Comparison of ENCODE assay signal across 10 cellular contexts in genomic region chr3:45110185-45110833, GRCh38. TPM values are rescaled to one million over a fixed set of nuclear protein-coding genes. Genes with fewer than 3 reads are reported as not detected.
DNase-seq lines count a peak whose midpoint lies in the region; ATAC-seq and TF ChIP-seq lines count a peak whose summit lies in the region.
"Had no signal": no experiment of that assay in that cellular context is flagged by ENCODE, and none has a peak within 500 bp of the region (broad histone marks: within the 10 kb centered on the region; RNA-seq: fewer than 3 reads in every experiment).

No MANE protein-coding gene starts in this region.

- H3K27ac ChIP-seq in BLaER1 (peak overlapping the region; percentile 64; the same call in 1 of the 2 replicates), HCT116 (ENCODE audit: low read depth, low read length) (no peak overlapping the region), foreskin keratinocyte (no peak overlapping the region)

- H3K79me2 ChIP-seq in HCT116 (ENCODE audit: insufficient read depth, low read length) = peaks cover 93% of the 10 kb centered on the region

- intact Hi-C loops in HCT116 (cut with micrococcal nuclease) = no loop called here

- H3K4me1 ChIP-seq in BLaER1 = peaks cover 36% of the 10 kb centered on the region
- H3K4me1 ChIP-seq in HCT116 (ENCODE audit: control insufficient read depth in 1 of 2, insufficient read depth in 2 of 2, low read length in 2 of 2) = peaks cover 26 to 58% of the 10 kb centered on the region in 2 experiments
- H3K4me1 ChIP-seq in foreskin keratinocyte = peaks cover 14% of the 10 kb centered on the region

- peak overlapping the region; percentile 60 for H3K4me2 ChIP-seq in BLaER1
- H3K4me2 ChIP-seq in HCT116 (ENCODE audit: low read length) = no peak overlapping the region

- H3K9ac ChIP-seq in BLaER1 (no peak overlapping the region), HCT116 (ENCODE audit: low read length) (no peak overlapping the region)

- no peaks in the 10 kb centered on the region for H3K9me2 ChIP-seq in HCT116 (ENCODE audit: insufficient read depth)

- ATAC-seq in HCT116 (no peak), HG03565 (IDR thresholded peaks at IDR 0.05; ENCODE audit: unreplicated experiment) (no peak), HG02763 (IDR thresholded peaks at IDR 0.05; ENCODE audit: unreplicated experiment) (no peak), foreskin keratinocyte (no peak)

- no peaks in the 10 kb centered on the region for H3K36me3 ChIP-seq in BLaER1
- H3K36me3 ChIP-seq in HCT116 (ENCODE audit: control insufficient read depth in 1 of 2, insufficient read depth in 2 of 2, low read length in 2 of 2) = peaks cover 43 to 74% of the 10 kb centered on the region in 2 experiments; a peak in 3 of 4 replicates

- CTCF ChIA-PET in HCT116 (lab: Charles Lee) = no interaction called here

- RAD21 ChIA-PET in HCT116 (lab: Charles Lee; ENCODE audit: low non-redundant PET in 1 of 2, low total read pairs in 2 of 2, uncharacterized antibody in 2 of 2, unreplicated experiment in 2 of 2) = no interaction called here

- no peak for DNase-seq in HCT116 (ENCODE audit: low read depth, low spot score)
- peak; percentile 8 for DNase-seq in globus pallidus (ENCODE audit: low spot score)
- DNase-seq in foreskin keratinocyte = no peak
- DNase-seq in inferior parietal cortex (ENCODE audit: extremely low spot score) = no peak
- DNase-seq: H9, occipital lobe had no signal

- H3K27me3 ChIP-seq in BLaER1 (no peaks in the 10 kb centered on the region), HCT116 (ENCODE audit: insufficient read depth, low read length) (no peaks in the 10 kb centered on the region), foreskin keratinocyte (no peaks in the 10 kb centered on the region)

- no peak for TF ChIP-seq POLR2A in HCT116 (IDR thresholded peaks at IDR 0.05; ENCODE audit: borderline replicate concordance, extremely low read depth, insufficient read depth, insufficient read length)

- POLR2A ChIA-PET in HCT116 (lab: Charles Lee) = no interaction called here

- H2AFZ ChIP-seq in HCT116 (ENCODE audit: low read depth, low read length, poor library complexity, severe bottlenecking) = no peak overlapping the region

- H3K9me3 ChIP-seq in BLaER1 (0 out of 2 replicates have a peak, but pooled peaks cover 9% of the 10 kb centered on the region), HCT116 (ENCODE audit: control insufficient read depth in 1 of 2, insufficient read depth in 1 of 2, low read depth in 1 of 2, low read length in 2 of 2) (no peaks in the 10 kb centered on the region)

- H3K4me3 ChIP-seq in BLaER1 (no peak overlapping the region), HCT116 (replicated peaks in 1 of 2; ENCODE audit: low read depth in 1 of 2, low read length in 2 of 2) (no peak overlapping the region)

- peaks cover 14% of the 10 kb centered on the region for H3K36me3 Mint-ChIP-seq in T-helper 1 cell treated with Interleukin-12 subunit alpha and Interleukin-12 subunit beta and Interleukin-4 antibody, amounts not matched to agents 30 μg/mL and 1 μg/mL, for 36 hours (ENCODE audit: low read depth)

- TF ChIP-seq RAD21 in HCT116 (IDR thresholded peaks at IDR 0.05; ENCODE audit: low read depth) = no peak

- BruUV-seq in HCT116 (replicated peaks; lab: Mats Ljungman, UMichigan) = no TSS peak

- H3K27ac Mint-ChIP-seq in T-helper 1 cell treated with Interleukin-12 subunit alpha and Interleukin-12 subunit beta and Interleukin-4 antibody, amounts not matched to agents 30 μg/mL and 1 μg/mL, for 36 hours = peak overlapping the region; percentile 78
- H3K27ac Mint-ChIP-seq: H9 had no signal

- TF ChIP-seq CTCF in HCT116 (IDR thresholded peaks at IDR 0.05 in 2 of 3, conservative IDR thresholded peaks at IDR 0.05 in 1 of 3; ENCODE audit: borderline replicate concordance in 1 of 3, insufficient read depth in 1 of 3, low read depth in 2 of 3, low read length in 2 of 3) (no peak), foreskin keratinocyte (conservative IDR thresholded peaks at IDR 0.05) (no peak)

- peaks cover 55% of the 10 kb centered on the region for H3K4me1 Mint-ChIP-seq in T-helper 1 cell treated with Interleukin-12 subunit alpha and Interleukin-12 subunit beta and Interleukin-4 antibody, amounts not matched to agents 30 μg/mL and 1 μg/mL, for 36 hours (ENCODE audit: low read depth)

- H4K20me1 ChIP-seq in BLaER1 (no peaks in the 10 kb centered on the region), HCT116 (ENCODE audit: insufficient read depth) (no peaks in the 10 kb centered on the region)

- no peaks in the 10 kb centered on the region for H3K9me3 Mint-ChIP-seq in T-helper 1 cell treated with Interleukin-12 subunit alpha and Interleukin-12 subunit beta and Interleukin-4 antibody, amounts not matched to agents 30 μg/mL and 1 μg/mL, for 36 hours
- H3K9me3 Mint-ChIP-seq: H9 had no signal

- H3K4me3 Mint-ChIP-seq in T-helper 1 cell treated with Interleukin-12 subunit alpha and Interleukin-12 subunit beta and Interleukin-4 antibody, amounts not matched to agents 30 μg/mL and 1 μg/mL, for 36 hours = peak overlapping the region; percentile 78
- H3K4me3 Mint-ChIP-seq: H9 had no signal

- peaks cover 67% of the 10 kb centered on the region for H3K27me3 Mint-ChIP-seq in T-helper 1 cell treated with Interleukin-12 subunit alpha and Interleukin-12 subunit beta and Interleukin-4 antibody, amounts not matched to agents 30 μg/mL and 1 μg/mL, for 36 hours (ENCODE audit: low read depth)

TF ChIP-seq in HCT116, 20 proteins besides CTCF, POLR2A, EP300 and RAD21:
- TF ChIP-seq EZH2phosphoT487 (IDR thresholded peaks at IDR 0.05; ENCODE audit: borderline replicate concordance) (no peak), POLR2AphosphoS5 (IDR thresholded peaks at IDR 0.05; ENCODE audit: low read depth, low read length) (peak; percentile 9; the same call in 1 of the 2 replicates), FOSL1 (IDR thresholded peaks at IDR 0.05; ENCODE audit: low read depth) (no peak)
- TF ChIP-seq, protein P1, sequence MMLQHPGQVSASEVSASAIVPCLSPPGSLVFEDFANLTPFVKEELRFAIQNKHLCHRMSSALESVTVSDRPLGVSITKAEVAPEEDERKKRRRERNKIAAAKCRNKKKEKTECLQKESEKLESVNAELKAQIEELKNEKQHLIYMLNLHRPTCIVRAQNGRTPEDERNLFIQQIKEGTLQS (IDR thresholded peaks at IDR 0.05) = no peak

RNA-seq across cellular contexts. Expression of gene CDCP1, which starts 35.9 kb away (rescaled TPM):
- 196 TPM for total RNA-seq in HCT116 (2021; ENCODE audit: unreplicated experiment)
- 167 and 184 TPM in 2 replicates for polyA plus RNA-seq in HCT116 (2012)
- 147 and 163 TPM in 2 replicates for total RNA-seq in foreskin keratinocyte
- 61.3 and 62.2 TPM in 2 replicates for polyA plus RNA-seq in foreskin keratinocyte
